8 cellular contexts compared by ENCODE assay signal in the genomic region with DNA sequence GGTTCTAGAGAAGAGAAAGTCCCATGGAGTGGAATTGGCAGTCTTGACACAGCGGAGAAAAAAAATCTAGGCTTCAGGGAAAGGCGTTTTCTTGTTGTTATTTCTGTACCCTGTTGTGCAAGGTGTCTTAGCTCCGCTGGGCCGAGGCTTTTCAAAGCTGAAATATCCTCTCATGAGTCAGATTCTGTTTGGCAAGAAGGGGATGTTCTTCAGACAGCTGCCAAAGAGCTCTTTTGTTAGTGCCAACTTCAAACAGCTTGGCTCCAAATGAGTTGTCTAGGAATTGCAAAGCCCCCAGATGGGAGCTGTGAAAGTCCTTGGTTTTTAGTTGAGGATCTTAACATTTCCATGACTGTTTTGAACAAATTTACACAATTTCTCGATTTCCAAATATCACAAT. TPM values are rescaled to one million over a fixed set of nuclear protein-coding genes. Genes with fewer than 3 reads are reported as not detected.
DNase-seq lines count a peak whose midpoint lies in the region; ATAC-seq and TF ChIP-seq lines count a peak whose summit lies in the region.

No MANE protein-coding gene starts in this region.

- no peak for TF ChIP-seq CTCF in LNCaP clone FGC (IDR thresholded peaks at IDR 0.05; ENCODE audit: control insufficient read depth, extremely low read depth, insufficient read depth)
- no peak for TF ChIP-seq CTCF in body of pancreas (IDR thresholded peaks at IDR 0.05)

- peaks cover 28 to 57% (median 36%) of the 10 kb centered on the region in 4 donors for H3K4me1 Mint-ChIP-seq in CD4-positive, alpha-beta memory T cell

- no peaks in the 10 kb centered on the region for H3K9me3 Mint-ChIP-seq in CD4-positive, alpha-beta memory T cell

- ATAC-seq in body of pancreas (no peak), HG02938 (IDR thresholded peaks at IDR 0.05; ENCODE audit: unreplicated experiment) (no peak)

- H3K27ac Mint-ChIP-seq in CD4-positive, alpha-beta memory T cell, result peak overlapping the region in 3 of 7 donors; percentile 37 to 86 (median 72)

- H3K36me3 Mint-ChIP-seq in CD4-positive, alpha-beta memory T cell, result peaks cover 23 to 37% of the 10 kb centered on the region in 2 donors

- no peak for DNase-seq in CD4-positive, alpha-beta memory T cell
- DNase-seq in LNCaP clone FGC (ENCODE audit: low read depth), result peak; percentile 41
- peak; percentile 46 to 74 (median 60) for DNase-seq in body of pancreas
- DNase-seq in left kidney (ENCODE audit: low read depth, low spot score), result peak; percentile 3
- peak; percentile 80 for DNase-seq in superior temporal gyrus (ENCODE audit: extremely low spot score)
- DNase-seq in stimulated activated CD8-positive, alpha-beta memory T cell treated with anti-CD3 and anti-CD28 coated beads, Interleukin-4, amount 100 ng/mL, for 48 hours, result no peak
- DNase-seq in NCI-H748 (lab: John Stamatoyannopoulos, UW; ENCODE audit: unreplicated experiment), result no peak

- peak overlapping the region in 5 of 8 donors; percentile 13 to 99 (median 41) for H3K4me3 Mint-ChIP-seq in CD4-positive, alpha-beta memory T cell

- TF ChIP-seq POLR2A in body of pancreas (IDR thresholded peaks at IDR 0.05), result no peak

- peaks cover 26% of the 10 kb centered on the region for H3K36me3 ChIP-seq in CD4-positive, alpha-beta memory T cell (ENCODE audit: insufficient read depth, low read length)
- peaks cover 0 to 13% of the 10 kb centered on the region in 2 donors for H3K36me3 ChIP-seq in body of pancreas (replicated peaks in 1 of 2; ENCODE audit: insufficient read depth in 1 of 2, low read depth in 2 of 2)

- no peaks in the 10 kb centered on the region for H3K9me3 ChIP-seq in CD4-positive, alpha-beta memory T cell (ENCODE audit: control insufficient read depth in 1 of 2, low read length in 2 of 2)
- H3K9me3 ChIP-seq in body of pancreas, result no peaks in the 10 kb centered on the region

- no peak overlapping the region for H3K4me3 ChIP-seq in CD4-positive, alpha-beta memory T cell (ENCODE audit: low read length in 2 of 2)
- H3K4me3 ChIP-seq in LNCaP clone FGC (ENCODE audit: low read depth, low read length), result peak overlapping the region; percentile 71
- H3K4me3 ChIP-seq in body of pancreas, result no peak overlapping the region

- H3K27me3 Mint-ChIP-seq in CD4-positive, alpha-beta memory T cell, result no peaks in the 10 kb centered on the region

- CTCF ChIA-PET in CD4-positive, alpha-beta memory T cell (lab: Charles Lee; ENCODE audit: partially characterized antibody), result no interaction called here

- intact Hi-C loops in CD4-positive, alpha-beta memory T cell (cut with micrococcal nuclease), result no loop called here
- intact Hi-C loops in body of pancreas (cut with DNase I), result no loop called here

- POLR2A ChIA-PET in CD4-positive, alpha-beta memory T cell (lab: Charles Lee; ENCODE audit: partially characterized antibody), result interaction anchor here (1.0 kb wide), 1 partner anchor 12 kb away, joined by 3 read pairs; no protein-coding TSS in a partner anchor

- H3K27ac ChIP-seq in CD4-positive, alpha-beta memory T cell (ENCODE audit: low read depth, low read length), result no peak overlapping the region
- H3K27ac ChIP-seq in body of pancreas, result peak overlapping the region in 3 of 4 donors; percentile 88 to 92 (median 91)

- WGBS in body of pancreas, 2 donors, result 17% methylated on average over 5 of the region's 5 CpGs

- H3K27me3 ChIP-seq in CD4-positive, alpha-beta memory T cell (ENCODE audit: insufficient read depth, low read length), result no peaks in the 10 kb centered on the region
- no peaks in the 10 kb centered on the region for H3K27me3 ChIP-seq in body of pancreas

- peaks cover 33% of the 10 kb centered on the region for H3K4me1 ChIP-seq in CD4-positive, alpha-beta memory T cell (ENCODE audit: insufficient read depth, low read length)
- H3K4me1 ChIP-seq in body of pancreas, result peaks cover 21% of the 10 kb centered on the region

RNA-seq across cellular contexts. Expression of a gene that starts 2.3 kb away (rescaled TPM):
- total RNA-seq in CD4-positive, alpha-beta memory T cell, result 10 to 100 TPM; 22.5 to 22.6 TPM
- 10 to 100 TPM; 43.1 to 45.0 TPM for polyA plus RNA-seq in CD4-positive, alpha-beta memory T cell
- total RNA-seq in body of pancreas, result 100 to 1,000 TPM in 1 of 2 donors, 10 to 100 TPM in 1; 31.6 to 102 TPM

RNA-seq across cellular contexts. Expression of a gene that starts 45.6 kb away (rescaled TPM):
- total RNA-seq in CD4-positive, alpha-beta memory T cell, result not detected
- polyA plus RNA-seq in CD4-positive, alpha-beta memory T cell, result not detected
- 10 to 100 TPM; 10.9 to 11.2 TPM for total RNA-seq in body of pancreas

RNA-seq across cellular contexts. Expression of a gene that starts 57.8 kb away (rescaled TPM):
- 10 to 100 TPM; 10.2 to 11.1 TPM for total RNA-seq in CD4-positive, alpha-beta memory T cell
- under 1 TPM in 1 of 2 donors, not detected in 1; 0.78 TPM for polyA plus RNA-seq in CD4-positive, alpha-beta memory T cell
- total RNA-seq in body of pancreas, result 1 to 10 TPM; 2.6 to 3.6 TPM

RNA-seq across cellular contexts. Expression of a gene that starts 57.9 kb away (rescaled TPM):
- total RNA-seq in CD4-positive, alpha-beta memory T cell, result 10 to 100 TPM; 17.9 to 18.3 TPM
- polyA plus RNA-seq in CD4-positive, alpha-beta memory T cell, result 10 to 100 TPM; 13.4 to 21.0 TPM
- total RNA-seq in body of pancreas, result 1 to 10 TPM; 5.2 to 8.6 TPM

Comparison
In these comparisons a context has a peak if more than half of its experiments do, and no peak if none do; other contexts are left out.
1. DNase-seq: peak in LNCaP clone FGC (single experiment), body of pancreas (4 of 4), left kidney (single experiment) and superior temporal gyrus (single experiment); none in CD4-positive, alpha-beta memory T cell (0 of 5), stimulated activated CD8-positive, alpha-beta memory T cell treated with anti-CD3 and anti-CD28 coated beads, Interleukin-4, amount 100 ng/mL, for 48 hours (single experiment) and NCI-H748 (single experiment).
2. RNA of a gene that starts 45.6 kb away (total RNA-seq): 10.9 to 11.2 TPM in body of pancreas; not detected in CD4-positive, alpha-beta memory T cell; every median in the first group is over 10 times any median in the second.